ENCODE assay signal across 8 cellular contexts in the genomic region with DNA sequence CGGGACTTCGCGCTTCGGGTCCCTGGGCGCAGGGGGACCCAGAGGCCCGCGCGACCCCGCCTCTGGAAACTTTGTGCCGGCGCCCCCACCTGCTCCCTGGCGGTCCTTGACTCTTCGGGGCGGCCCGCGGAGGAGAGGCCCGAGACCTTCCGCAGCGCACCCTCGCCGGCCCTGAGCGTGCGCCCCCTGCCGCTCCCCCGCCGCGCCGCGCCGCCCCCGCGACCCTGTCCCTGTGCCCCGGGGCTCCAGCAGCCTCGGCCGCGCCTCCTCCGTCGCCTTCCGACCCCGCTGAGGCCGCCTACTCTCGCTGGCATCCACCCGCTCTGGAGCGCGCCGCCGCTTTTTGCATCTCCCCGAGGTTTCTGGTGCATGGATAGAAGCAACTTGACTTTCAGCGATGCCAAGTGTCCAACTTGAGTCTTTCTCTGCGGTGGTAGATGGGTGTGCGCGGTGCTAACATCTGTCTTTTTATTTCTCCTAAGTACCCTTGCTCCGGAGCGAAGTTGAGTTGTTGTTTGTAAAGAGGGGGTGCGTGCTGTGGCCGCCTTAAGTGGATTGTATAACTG. TPM values are rescaled to one million over a fixed set of nuclear protein-coding genes. Genes with fewer than 3 reads are reported as not detected.
DNase-seq lines count a peak whose midpoint lies in the region; ATAC-seq, FAIRE-seq and TF ChIP-seq lines count a peak whose summit lies in the region.

No MANE protein-coding gene starts in this region.

- peak overlapping the region; percentile 96 for H3K4me3 Mint-ChIP-seq in astrocyte (ENCODE audit: unreplicated experiment)

- H3K9me3 ChIP-seq in KOPT-K1 (ENCODE audit: insufficient read depth, low read length, poor library complexity, severe bottlenecking) (no peaks in the 10 kb centered on the region), astrocyte (ENCODE audit: insufficient read depth, low read depth, low read length) (no peaks in the 10 kb centered on the region), iPS-15b (ENCODE audit: control insufficient read depth, insufficient read depth, low read length) (no peaks in the 10 kb centered on the region), skeletal muscle tissue (ENCODE audit: control insufficient read depth in 3 of 3, low read length in 3 of 3) (no peaks in the 10 kb centered on the region)

- peaks cover 2% of the 10 kb centered on the region for H3K36me3 Mint-ChIP-seq in astrocyte (ENCODE audit: low read depth, unreplicated experiment)

- peak overlapping the region; percentile 93 for H3K9ac ChIP-seq in astrocyte (ENCODE audit: low read length)
- H3K9ac ChIP-seq in iPS-15b (ENCODE audit: low read depth, low read length) = no peak overlapping the region
- peak overlapping the region; percentile 68 to 83 (median 75) for H3K9ac ChIP-seq in skeletal muscle tissue (ENCODE audit: low read depth in 1 of 3, low read length in 3 of 3)

- peaks cover 43% of the 10 kb centered on the region for H3K79me2 ChIP-seq in astrocyte (ENCODE audit: insufficient read depth, low read length)

- peak overlapping the region; percentile 99 for H3K27ac Mint-ChIP-seq in astrocyte (ENCODE audit: unreplicated experiment)

- peak; percentile 39 for ATAC-seq in GM21528 (IDR thresholded peaks at IDR 0.05; ENCODE audit: low FRiP score, unreplicated experiment)

- peak overlapping the region; percentile 94 for H3K4me2 ChIP-seq in astrocyte (ENCODE audit: low read length)

- H3K9me3 Mint-ChIP-seq in astrocyte (ENCODE audit: unreplicated experiment) = no peaks in the 10 kb centered on the region

- no peaks in the 10 kb centered on the region for H3K27me3 ChIP-seq in astrocyte (ENCODE audit: insufficient read depth, low read length)
- peaks cover 6% of the 10 kb centered on the region for H3K27me3 ChIP-seq in iPS-15b (ENCODE audit: control insufficient read depth, insufficient read depth, low read length)
- H3K27me3 ChIP-seq in skeletal muscle tissue (ENCODE audit: control insufficient read depth in 3 of 3, insufficient read depth in 3 of 3, low read length in 3 of 3) = no peaks in the 10 kb centered on the region

- H3K4me1 Mint-ChIP-seq in astrocyte (ENCODE audit: low read depth, unreplicated experiment) = peaks cover 35% of the 10 kb centered on the region

- peaks cover 41% of the 10 kb centered on the region for H3K4me1 ChIP-seq in astrocyte (ENCODE audit: insufficient read depth, low read length)
- peaks cover 27% of the 10 kb centered on the region for H3K4me1 ChIP-seq in iPS-15b (ENCODE audit: control insufficient read depth, insufficient read depth, low read length)
- peaks cover 21 to 27% (median 25%) of the 10 kb centered on the region in 3 donors for H3K4me1 ChIP-seq in skeletal muscle tissue (ENCODE audit: control insufficient read depth in 3 of 3, insufficient read depth in 3 of 3, low read length in 3 of 3)

- H3K4me3 ChIP-seq in astrocyte (ENCODE audit: insufficient read depth, low read depth, low read length) (peak overlapping the region; percentile 66), iPS-15b (ENCODE audit: low read depth, low read length) (peak overlapping the region; percentile 74), skeletal muscle tissue (ENCODE audit: low read length in 3 of 3) (peak overlapping the region; percentile 84 to 89 (median 88))

- H4K20me1 ChIP-seq in astrocyte (ENCODE audit: insufficient read depth, low read length) = peaks cover 22% of the 10 kb centered on the region

- H3K36me3 ChIP-seq in KOPT-K1 (ENCODE audit: insufficient read depth, low read length) = no peaks in the 10 kb centered on the region
- H3K36me3 ChIP-seq in astrocyte (ENCODE audit: insufficient read depth, low read length) = no peaks in the 10 kb centered on the region
- H3K36me3 ChIP-seq in iPS-15b (ENCODE audit: control insufficient read depth, insufficient read depth, low read length) = no peaks in the 10 kb centered on the region
- H3K36me3 ChIP-seq in skeletal muscle tissue (ENCODE audit: control insufficient read depth in 3 of 3, insufficient read depth in 3 of 3, low read length in 3 of 3) = no peaks in the 10 kb centered on the region

- H2AFZ ChIP-seq in astrocyte (ENCODE audit: low read depth, low read length) = no peak overlapping the region

- FAIRE-seq in astrocyte (lab: Jason Lieb, UNC) = no peak

- peak; percentile 72 for DNase-seq in EH (ENCODE audit: low read depth)
- peak; percentile 65 for DNase-seq in T-helper 9 cell
- DNase-seq in astrocyte (ENCODE audit: low read depth) = peak; percentile 42
- DNase-seq in OCI-M2 (lab: John Stamatoyannopoulos, UW; ENCODE audit: unreplicated experiment) = no peak

- TF ChIP-seq CTCF in astrocyte (IDR thresholded peaks at IDR 0.05; ENCODE audit: insufficient read depth, low read depth, low read length) = no peak

- no peaks in the 10 kb centered on the region for H3K27me3 Mint-ChIP-seq in astrocyte (ENCODE audit: low read depth, unreplicated experiment)

- H3K27ac ChIP-seq in KOPT-K1 (ENCODE audit: low read depth, low read length, poor library complexity, severe bottlenecking) (peak overlapping the region; percentile 17), astrocyte (ENCODE audit: low read depth, low read length) (peak overlapping the region; percentile 96), skeletal muscle tissue (ENCODE audit: low read depth, low read length) (peak overlapping the region; percentile 49)

RNA-seq across cellular contexts. Expression of gene DUSP14, which starts 0.4 kb away (rescaled TPM):
- total RNA-seq in astrocyte (64.3 and 69.1 TPM in 2 replicates), skeletal muscle tissue (9.4 TPM)

Comparison
In these comparisons a context has a peak if more than half of its experiments do, and no peak if none do; other contexts are left out.
1. H3K27ac ChIP-seq: peak in every context shown above with its lines; median percentile 96 in astrocyte; 49 in skeletal muscle tissue; 17 in KOPT-K1.